In genomic region chr2:174243812-174244211, GRCh38 we compare ENCODE assay signal across 14 cellular contexts. TPM values are rescaled to one million over a fixed set of nuclear protein-coding genes. Genes with fewer than 3 reads are reported as not detected.
A peak's percentile ranks its signal among the peaks of the same experiment; 100 is the strongest.
DNase-seq lines count a peak whose midpoint lies in the region; ATAC-seq, FAIRE-seq and TF ChIP-seq lines count a peak whose summit lies in the region.
"Had no signal": no experiment of that assay in that cellular context is flagged by ENCODE, and none has a peak within 500 bp of the region (broad histone marks: within the 10 kb centered on the region; RNA-seq: fewer than 3 reads in every experiment).

No MANE protein-coding gene starts in this region.

- no peaks in the 10 kb centered on the region for H3K9me1 ChIP-seq in keratinocyte (ENCODE audit: control insufficient read depth, extremely low read depth, insufficient read depth, low read length)

- H3K9me2 ChIP-seq in Loucy (replicated peaks; ENCODE audit: low read depth, low read length), result no peaks in the 10 kb centered on the region

- H3K4me1 Mint-ChIP-seq in CD4-positive, alpha-beta T cell (ENCODE audit: low read depth), result peaks cover 60% of the 10 kb centered on the region

- H2AFZ ChIP-seq in Loucy (ENCODE audit: low read length), result no peak overlapping the region
- no peak overlapping the region for H2AFZ ChIP-seq in keratinocyte (ENCODE audit: control insufficient read depth, low read length)

- intact Hi-C loops in CD4-positive, alpha-beta T cell (cut with DNase I, micrococcal nuclease), result loop anchor here in 1 of 2 experiments (5.0 to 10.0 kb wide), 2 partner anchors 921 to 1763 kb away; partner anchors contain the start of gene ATF2
- intact Hi-C loops in right cardiac atrium (cut with DNase I), result no loop called here

- peaks cover 3% of the 10 kb centered on the region; the same call in 1 of the 2 replicates for H3K36me3 ChIP-seq in Loucy (ENCODE audit: insufficient read depth, low read length)
- peaks cover 7 to 17% of the 10 kb centered on the region in 2 experiments for H3K36me3 ChIP-seq in keratinocyte (ENCODE audit: control insufficient read depth in 2 of 2, extremely low read depth in 1 of 2, insufficient read depth in 2 of 2, low read length in 2 of 2)

- H4K20me1 ChIP-seq in Loucy (ENCODE audit: insufficient read depth, low read length, poor library complexity, severe bottlenecking), result peaks cover 75% of the 10 kb centered on the region
- peaks cover 8% of the 10 kb centered on the region for H4K20me1 ChIP-seq in keratinocyte (ENCODE audit: control insufficient read depth, extremely low read depth, insufficient read depth, low read length)

- 68% methylated on average over 3 of the region's 3 CpGs for WGBS in right cardiac atrium

- POLR2A ChIA-PET in CD4-positive, alpha-beta T cell (lab: Charles Lee), result no interaction called here

- CTCF ChIA-PET in CD4-positive, alpha-beta T cell (lab: Charles Lee), result no interaction called here

- H3K27ac ChIP-seq in CD4-positive, alpha-beta T cell (ENCODE audit: low read depth, low read length), result no peak overlapping the region
- peak overlapping the region; percentile 18 for H3K27ac ChIP-seq in keratinocyte (ENCODE audit: control insufficient read depth, insufficient read depth, low read length)
- no peak overlapping the region for H3K27ac ChIP-seq in right cardiac atrium (ENCODE audit: low read length)

- no peak overlapping the region for H3K27ac Mint-ChIP-seq in CD4-positive, alpha-beta T cell
- H3K27ac Mint-ChIP-seq: B cell; CD4-positive, alpha-beta memory T cell; H9 had no signal

- FAIRE-seq in keratinocyte (lab: Jason Lieb, UNC), result no peak

- no peak for TF ChIP-seq CTCF in CD4-positive, alpha-beta T cell (IDR thresholded peaks at IDR 0.05)
- TF ChIP-seq CTCF in Loucy (conservative IDR thresholded peaks at IDR 0.05; ENCODE audit: low read length) (no peak), keratinocyte (optimal IDR thresholded peaks at IDR 0.05 in 1 of 3, IDR thresholded peaks at IDR 0.05 in 1 of 3, conservative IDR thresholded peaks at IDR 0.05 in 1 of 3; ENCODE audit: extremely low read depth in 1 of 3, insufficient read depth in 2 of 3, low read length in 3 of 3) (no peak)

- H3K79me2 ChIP-seq in Loucy (ENCODE audit: insufficient read depth, low read length) (peaks cover 92% of the 10 kb centered on the region), keratinocyte (ENCODE audit: control insufficient read depth, insufficient read depth, low read length) (peaks cover 90% of the 10 kb centered on the region)

- H3K4me1 ChIP-seq in Loucy (ENCODE audit: insufficient read depth, low read length, poor library complexity, severe bottlenecking), result peaks cover 31% of the 10 kb centered on the region
- peaks cover 19% of the 10 kb centered on the region for H3K4me1 ChIP-seq in keratinocyte (ENCODE audit: control insufficient read depth, extremely low read depth, insufficient read depth, low read length)
- peaks cover 3% of the 10 kb centered on the region for H3K4me1 ChIP-seq in right cardiac atrium (ENCODE audit: control insufficient read depth, insufficient read depth, low read length)

- no peaks in the 10 kb centered on the region for H3K27me3 Mint-ChIP-seq in CD4-positive, alpha-beta T cell
- H3K27me3 Mint-ChIP-seq: B cell; CD4-positive, alpha-beta memory T cell had no signal

- DNase-seq in CD4-positive, alpha-beta T cell, result no peak
- DNase-seq in dermis blood vessel endothelial cell (peak; percentile 48), keratinocyte (ENCODE audit: low read depth, low spot score) (no peak), GF-D8 (lab: John Stamatoyannopoulos, UW) (no peak), right cardiac atrium (no peak)
- DNase-seq: C1 segment of cervical spinal cord; CD4-positive, alpha-beta memory T cell; DMS79 treated with DMSO at 0.1 percent for 48 hours; GDM1; GOT3; H9 had no signal

- ATAC-seq in CD4-positive, alpha-beta T cell (ENCODE audit: poor library complexity), result no peak
- ATAC-seq in GM19395 (IDR thresholded peaks at IDR 0.05; ENCODE audit: unreplicated experiment) (no peak), right cardiac atrium (no peak)

- dilution Hi-C loops in keratinocyte (cut with MboI; ENCODE audit: extremely low pct_ligation_motif_present, low sequenced_read_pairs), result no loop called here

- H3K4me3 ChIP-seq in Loucy (ENCODE audit: low read length, poor library complexity, severe bottlenecking) (peak overlapping the region; percentile 28), keratinocyte (ENCODE audit: control insufficient read depth in 2 of 3, extremely low read depth in 1 of 3, insufficient read depth in 2 of 3, low read depth in 1 of 3, low read length in 3 of 3) (no peak overlapping the region), right cardiac atrium (ENCODE audit: low read length) (no peak overlapping the region)

- H3K27me3 ChIP-seq in CD4-positive, alpha-beta T cell (ENCODE audit: control insufficient read depth, insufficient read depth, low read length), result no peaks in the 10 kb centered on the region
- H3K27me3 ChIP-seq in Loucy (ENCODE audit: insufficient read depth, low read length, poor library complexity, severe bottlenecking) (no peaks in the 10 kb centered on the region), keratinocyte (ENCODE audit: control insufficient read depth, extremely low read depth, insufficient read depth, low read length) (no peaks in the 10 kb centered on the region), right cardiac atrium (ENCODE audit: control insufficient read depth, insufficient read depth) (no peaks in the 10 kb centered on the region)

- H3K9me3 ChIP-seq in CD4-positive, alpha-beta T cell (ENCODE audit: control insufficient read depth, low read length), result no peaks in the 10 kb centered on the region
- no peaks in the 10 kb centered on the region for H3K9me3 ChIP-seq in Loucy (ENCODE audit: insufficient read depth, low read depth, low read length)
- H3K9me3 ChIP-seq in keratinocyte (ENCODE audit: control insufficient read depth, low read depth, low read length), result no peaks in the 10 kb centered on the region
- H3K9me3 ChIP-seq in right cardiac atrium (ENCODE audit: control insufficient read depth, low read length), result no peaks in the 10 kb centered on the region

- H3K9ac ChIP-seq in Loucy (ENCODE audit: low read depth, low read length, poor library complexity, severe bottlenecking), result peak overlapping the region; percentile 34
- H3K9ac ChIP-seq in keratinocyte (ENCODE audit: control insufficient read depth, extremely low read depth, insufficient read depth, low read length), result no peak overlapping the region

- H3K9me3 Mint-ChIP-seq in CD4-positive, alpha-beta T cell, result no peaks in the 10 kb centered on the region
- H3K9me3 Mint-ChIP-seq: CD4-positive, alpha-beta memory T cell; H9 had no signal

- peak overlapping the region; percentile 40 for H3K4me3 Mint-ChIP-seq in CD4-positive, alpha-beta T cell
- H3K4me3 Mint-ChIP-seq: B cell; CD4-positive, alpha-beta memory T cell; H9 had no signal

- peaks cover 46% of the 10 kb centered on the region for H3K36me3 Mint-ChIP-seq in CD4-positive, alpha-beta T cell (ENCODE audit: low read depth)

- H3K4me2 ChIP-seq in Loucy (ENCODE audit: low read depth, low read length, poor library complexity, severe bottlenecking) (peak overlapping the region; percentile 58), keratinocyte (ENCODE audit: control insufficient read depth, extremely low read depth, insufficient read depth, low read depth, low read length) (peak overlapping the region; percentile 46)

- H3F3A ChIP-seq in Loucy (ENCODE audit: low read depth), result no peaks in the 10 kb centered on the region

RNA-seq across cellular contexts. Expression of gene OLA1, which starts 4.5 kb away (rescaled TPM):
- 10 to 100 TPM; 38.1 to 40.5 TPM for total RNA-seq in CD4-positive, alpha-beta T cell
- total RNA-seq in dermis blood vessel endothelial cell, result 85.6 and 139 TPM in 2 replicates
- 101 to 217 TPM (median 138 TPM) in 3 replicates for polyA plus RNA-seq in keratinocyte
- 139 TPM for polyA plus RNA-seq in keratinocyte (2011; ENCODE audit: low read depth)
- polyA plus RNA-seq in keratinocyte (2011; cell fraction: cytosol; rRNA removed), result 139 and 225 TPM in 2 replicates
- 47.2 and 67.8 TPM in 2 replicates for polyA plus RNA-seq in keratinocyte (2011; cell fraction: nucleus; rRNA removed)
- 133 and 148 TPM in 2 replicates for polyA plus RNA-seq in keratinocyte (2012; ENCODE audit: low replicate concordance)
- 17.1 to 130 TPM (median 49.4 TPM) in 3 replicates for polyA minus RNA-seq in keratinocyte
- polyA minus RNA-seq in keratinocyte (2011; cell fraction: cytosol; rRNA and poly(A)+ RNA removed), result 56.0 TPM
- polyA minus RNA-seq in keratinocyte (2011; cell fraction: nucleus; rRNA and poly(A)+ RNA removed), result 25.7 and 58.5 TPM in 2 replicates
- total RNA-seq in right cardiac atrium, result 10 to 100 TPM; 66.9 to 84.4 (median 73.0) TPM
- 73.6 TPM for polyA plus RNA-seq in right cardiac atrium
